24 cellular contexts compared by ENCODE assay signal in genomic region chr12:3757261-3757660, GRCh38. TPM values are rescaled to one million over a fixed set of nuclear protein-coding genes. Genes with fewer than 3 reads are reported as not detected.
DNase-seq lines count a peak whose midpoint lies in the region; ATAC-seq and TF ChIP-seq lines count a peak whose summit lies in the region.
"Had no signal": no experiment of that assay in that cellular context is flagged by ENCODE, and none has a peak within 500 bp of the region (broad histone marks: within the 10 kb centered on the region; RNA-seq: fewer than 3 reads in every experiment).

No MANE protein-coding gene starts in this region.

- DNase-seq in DMS153 treated with DMSO at 0.1 percent for 48 hours (lab: John Stamatoyannopoulos, UW; ENCODE audit: unreplicated experiment) (peak; percentile 22), NCI-H1092 (lab: John Stamatoyannopoulos, UW) (peak; percentile 32), colonic mucosa (peak; percentile 76), mucosa of descending colon (peak; percentile 71 to 74 (median 73)), LoVo (ENCODE audit: low spot score) (no peak), natural killer cell (no peak)
- no peak for DNase-seq in activated naive CD4-positive, alpha-beta T cell treated with anti-CD3 and anti-CD28 coated beads, Interleukin-2, amount 50 U/mL, for 16 hours
- DNase-seq: activated CD4-positive, alpha-beta T cell treated with anti-CD3 and anti-CD28 coated beads, Interleukin-2, amount 50 U/mL, for 4 hours; activated CD8-positive, alpha-beta memory T cell treated with anti-CD3 and anti-CD28 coated beads, Interleukin-2, amount 50 U/mL, for 48 hours; activated effector memory CD4-positive, alpha-beta T cell treated with anti-CD3 and anti-CD28 coated beads, Interleukin-2, amount 50 U/mL, for 16 hours; activated naive CD8-positive, alpha-beta T cell treated with anti-CD3 and anti-CD28 coated beads, Interleukin-2, amount 50 U/mL, for 24 hours; CD8-positive, alpha-beta memory T cell; DMS79 treated with DMSO at 0.1 percent for 48 hours; glutamatergic neuron; Karpas-422; left lung; NCI-H510A treated with DMSO at 0.1 percent for 48 hours; SK-N-SH; stimulated activated CD4-positive, alpha-beta T cell treated with anti-CD3 and anti-CD28 coated beads, Interleukin-2, amount 100 ng/mL, for 48 hours; stimulated activated naive CD4-positive, alpha-beta T cell; tibial artery had no signal

- H3K4me3 ChIP-seq in colonic mucosa (no peak overlapping the region), mucosa of descending colon (no peak overlapping the region)
- H3K4me3 ChIP-seq: left lung, neural progenitor cell, tibial artery had no signal

- peak; percentile 76 for ATAC-seq in mucosa of descending colon
- ATAC-seq in natural killer cell: no peak
- ATAC-seq: activated naive CD8-positive, alpha-beta T cell treated with anti-CD3 and anti-CD28 coated beads, Interleukin-2, amount 50 U/mL, for 24 hours; left lung had no signal

- H3K9ac ChIP-seq in colonic mucosa (ENCODE audit: low read depth in 2 of 2, low read length in 2 of 2): peak overlapping the region in 1 of 2 donors; percentile 61
- H3K9ac ChIP-seq: neural progenitor cell, SK-N-SH had no signal

- intact Hi-C loops in colonic mucosa (cut with DNase I): no loop called here
- intact Hi-C loops in mucosa of descending colon (cut with DNase I, micrococcal nuclease): no loop called here
- intact Hi-C loops in natural killer cell (cut with micrococcal nuclease): loop anchor here (10.0 kb wide), 1 partner anchor 52 kb away; no protein-coding TSS in a partner anchor

- H3K9me3 Mint-ChIP-seq in natural killer cell: no peaks in the 10 kb centered on the region
- H3K9me3 Mint-ChIP-seq: activated naive CD8-positive, alpha-beta T cell treated with anti-CD3 and anti-CD28 coated beads, Interleukin-2, amount 50 U/mL, for 24 hours; CD8-positive, alpha-beta memory T cell; T-helper 2 cell treated with Interferon-gamma antibody and Interleukin-4, amounts not matched to agents 5 μg/mL and 100 μg/mL, for 36 hours had no signal

- H3K4me3 Mint-ChIP-seq in natural killer cell: no peak overlapping the region
- H3K4me3 Mint-ChIP-seq: activated naive CD8-positive, alpha-beta T cell treated with anti-CD3 and anti-CD28 coated beads, Interleukin-2, amount 50 U/mL, for 24 hours; brain; neural progenitor cell; T-helper 2 cell treated with Interferon-gamma antibody and Interleukin-4, amounts not matched to agents 5 μg/mL and 100 μg/mL, for 36 hours had no signal

- peaks cover 22 to 28% of the 10 kb centered on the region in 2 donors for H3K4me1 Mint-ChIP-seq in natural killer cell

- H3K27ac ChIP-seq in colonic mucosa: peak overlapping the region; percentile 67
- H3K27ac ChIP-seq: left lung, neural progenitor cell, tibial artery had no signal

- no peaks in the 10 kb centered on the region for H3K27me3 ChIP-seq in colonic mucosa

- no peak overlapping the region for H3K27ac Mint-ChIP-seq in natural killer cell
- H3K27ac Mint-ChIP-seq: activated naive CD8-positive, alpha-beta T cell treated with anti-CD3 and anti-CD28 coated beads, Interleukin-2, amount 50 U/mL, for 24 hours; brain; neural progenitor cell; T-helper 2 cell treated with Interferon-gamma antibody and Interleukin-4, amounts not matched to agents 5 μg/mL and 100 μg/mL, for 36 hours had no signal

- H3K36me3 ChIP-seq in colonic mucosa (no peaks in the 10 kb centered on the region), mucosa of descending colon (ENCODE audit: low read depth) (no peaks in the 10 kb centered on the region)
- H3K36me3 ChIP-seq: left lung, neural progenitor cell, tibial artery had no signal

- no peaks in the 10 kb centered on the region for H3K9me3 ChIP-seq in colonic mucosa
- H3K9me3 ChIP-seq in mucosa of descending colon: no peaks in the 10 kb centered on the region
- H3K9me3 ChIP-seq: left lung, SK-N-SH, tibial artery had no signal

- H3K36me3 Mint-ChIP-seq in natural killer cell: no peaks in the 10 kb centered on the region
- H3K36me3 Mint-ChIP-seq: brain, neural progenitor cell had no signal

- H3K4me1 ChIP-seq in colonic mucosa: peaks cover 7% of the 10 kb centered on the region
- H3K4me1 ChIP-seq in mucosa of descending colon (ENCODE audit: low read depth): peaks cover 21% of the 10 kb centered on the region

- no peaks in the 10 kb centered on the region for H3K27me3 Mint-ChIP-seq in natural killer cell (ENCODE audit: low read depth in 2 of 2)
- H3K27me3 Mint-ChIP-seq: activated naive CD8-positive, alpha-beta T cell treated with anti-CD3 and anti-CD28 coated beads, Interleukin-2, amount 50 U/mL, for 24 hours had no signal

- TF ChIP-seq CTCF in colonic mucosa (IDR thresholded peaks at IDR 0.05) (no peak), mucosa of descending colon (IDR thresholded peaks at IDR 0.05) (no peak), natural killer cell (IDR thresholded peaks at IDR 0.05) (no peak)

RNA-seq across cellular contexts. Expression of gene CRACR2A, which starts 4.4 kb away (rescaled TPM):
- total RNA-seq in colonic mucosa: 10 to 100 TPM; 50.3 to 54.8 TPM
- total RNA-seq in mucosa of descending colon: 10 to 100 TPM; 26.9 to 72.5 (median 69.7) TPM
- 10 to 100 TPM; 59.8 to 94.4 (median 80.5) TPM for total RNA-seq in natural killer cell

Comparison
In these comparisons a context has a peak if more than half of its experiments do, and no peak if none do; other contexts are left out.
1. DNase-seq: peak in DMS153 treated with DMSO at 0.1 percent for 48 hours (single experiment), NCI-H1092 (single experiment), colonic mucosa (single experiment) and mucosa of descending colon (3 of 3); none in activated naive CD4-positive, alpha-beta T cell treated with anti-CD3 and anti-CD28 coated beads, Interleukin-2, amount 50 U/mL, for 16 hours (single experiment), LoVo (single experiment) and natural killer cell (single experiment).